ENCODE assay signal across 1 cellular context in the genomic region with DNA sequence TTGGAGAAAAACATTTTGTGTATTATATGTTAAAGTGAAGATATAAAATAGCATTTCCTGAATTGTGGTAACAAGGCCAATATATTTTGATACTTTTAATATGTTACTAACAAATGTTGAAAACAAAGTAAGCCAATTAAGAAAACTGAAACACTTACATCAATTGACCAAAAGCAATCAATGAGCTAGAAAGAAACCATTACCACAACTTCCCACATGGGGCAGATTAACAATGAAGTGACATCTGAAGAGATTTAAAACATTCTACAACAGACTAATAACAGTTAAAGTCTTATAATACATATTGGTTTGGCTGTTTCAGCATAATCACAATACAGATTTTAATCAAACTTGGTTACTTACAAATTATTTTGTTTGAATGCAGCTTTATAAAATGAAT.
TF ChIP-seq lines count a peak whose summit lies in the region.

No MANE protein-coding gene starts in this region.

TF ChIP-seq in GM12878, 131 proteins besides CTCF, POLR2A, EP300 and RAD21:
- TF ChIP-seq FOXM1 (IDR thresholded peaks at IDR 0.05; ENCODE audit: low read depth, low read length) (no peak), MYB (IDR thresholded peaks at IDR 0.05; ENCODE audit: borderline replicate concordance, low read depth, low read length) (no peak), RELA (IDR thresholded peaks at IDR 0.05; ENCODE audit: borderline replicate concordance, partially characterized antibody) (no peak), POU2F2 (IDR thresholded peaks at IDR 0.05; ENCODE audit: borderline replicate concordance, low read depth, low read length) (no peak), TCF3 (IDR thresholded peaks at IDR 0.05; ENCODE audit: borderline replicate concordance, insufficient read depth, low read depth, low read length) (no peak), GATAD2B (conservative IDR thresholded peaks at IDR 0.05; ENCODE audit: low read depth) (no peak), MTA2 (IDR thresholded peaks at IDR 0.05; ENCODE audit: low read depth) (peak; percentile 91), HDAC2 (IDR thresholded peaks at IDR 0.05) (no peak), NFYA (IDR thresholded peaks at IDR 0.05; ENCODE audit: borderline replicate concordance, low read depth, low read length) (no peak), YY1 (IDR thresholded peaks at IDR 0.05; ENCODE audit: low read depth, low read length) (no peak), BRCA1 (IDR thresholded peaks at IDR 0.05; ENCODE audit: low read depth, low read length) (no peak), ZNF217 (IDR thresholded peaks at IDR 0.05) (no peak), ATF7 (IDR thresholded peaks at IDR 0.05; ENCODE audit: low read depth) (peak; percentile 18; the same call in 1 of the 2 replicates), BCL11A (IDR thresholded peaks at IDR 0.05; ENCODE audit: low read depth, low read length) (0 out of 2 replicates have a peak, but pooled peaks have one; percentile 34), JUND (IDR thresholded peaks at IDR 0.05; ENCODE audit: low read depth, low read length) (no peak), SUZ12 (IDR thresholded peaks at IDR 0.05; ENCODE audit: unreplicated experiment) (no peak), NR2C1 (IDR thresholded peaks at IDR 0.05) (no peak)
- TF ChIP-seq, protein P1, sequence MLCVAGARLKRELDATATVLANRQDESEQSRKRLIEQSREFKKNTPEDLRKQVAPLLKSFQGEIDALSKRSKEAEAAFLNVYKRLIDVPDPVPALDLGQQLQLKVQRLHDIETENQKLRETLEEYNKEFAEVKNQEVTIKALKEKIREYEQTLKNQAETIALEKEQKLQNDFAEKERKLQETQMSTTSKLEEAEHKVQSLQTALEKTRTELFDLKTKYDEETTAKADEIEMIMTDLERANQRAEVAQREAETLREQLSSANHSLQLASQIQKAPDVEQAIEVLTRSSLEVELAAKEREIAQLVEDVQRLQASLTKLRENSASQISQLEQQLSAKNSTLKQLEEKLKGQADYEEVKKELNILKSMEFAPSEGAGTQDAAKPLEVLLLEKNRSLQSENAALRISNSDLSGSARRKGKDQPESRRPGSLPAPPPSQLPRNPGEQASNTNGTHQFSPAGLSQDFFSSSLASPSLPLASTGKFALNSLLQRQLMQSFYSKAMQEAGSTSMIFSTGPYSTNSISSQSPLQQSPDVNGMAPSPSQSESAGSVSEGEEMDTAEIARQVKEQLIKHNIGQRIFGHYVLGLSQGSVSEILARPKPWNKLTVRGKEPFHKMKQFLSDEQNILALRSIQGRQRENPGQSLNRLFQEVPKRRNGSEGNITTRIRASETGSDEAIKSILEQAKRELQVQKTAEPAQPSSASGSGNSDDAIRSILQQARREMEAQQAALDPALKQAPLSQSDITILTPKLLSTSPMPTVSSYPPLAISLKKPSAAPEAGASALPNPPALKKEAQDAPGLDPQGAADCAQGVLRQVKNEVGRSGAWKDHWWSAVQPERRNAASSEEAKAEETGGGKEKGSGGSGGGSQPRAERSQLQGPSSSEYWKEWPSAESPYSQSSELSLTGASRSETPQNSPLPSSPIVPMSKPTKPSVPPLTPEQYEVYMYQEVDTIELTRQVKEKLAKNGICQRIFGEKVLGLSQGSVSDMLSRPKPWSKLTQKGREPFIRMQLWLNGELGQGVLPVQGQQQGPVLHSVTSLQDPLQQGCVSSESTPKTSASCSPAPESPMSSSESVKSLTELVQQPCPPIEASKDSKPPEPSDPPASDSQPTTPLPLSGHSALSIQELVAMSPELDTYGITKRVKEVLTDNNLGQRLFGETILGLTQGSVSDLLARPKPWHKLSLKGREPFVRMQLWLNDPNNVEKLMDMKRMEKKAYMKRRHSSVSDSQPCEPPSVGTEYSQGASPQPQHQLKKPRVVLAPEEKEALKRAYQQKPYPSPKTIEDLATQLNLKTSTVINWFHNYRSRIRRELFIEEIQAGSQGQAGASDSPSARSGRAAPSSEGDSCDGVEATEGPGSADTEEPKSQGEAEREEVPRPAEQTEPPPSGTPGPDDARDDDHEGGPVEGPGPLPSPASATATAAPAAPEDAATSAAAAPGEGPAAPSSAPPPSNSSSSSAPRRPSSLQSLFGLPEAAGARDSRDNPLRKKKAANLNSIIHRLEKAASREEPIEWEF (IDR thresholded peaks at IDR 0.05; ENCODE audit: insufficient replicate concordance, low read depth, low read length) = no peak
- TF ChIP-seq, protein P2, sequence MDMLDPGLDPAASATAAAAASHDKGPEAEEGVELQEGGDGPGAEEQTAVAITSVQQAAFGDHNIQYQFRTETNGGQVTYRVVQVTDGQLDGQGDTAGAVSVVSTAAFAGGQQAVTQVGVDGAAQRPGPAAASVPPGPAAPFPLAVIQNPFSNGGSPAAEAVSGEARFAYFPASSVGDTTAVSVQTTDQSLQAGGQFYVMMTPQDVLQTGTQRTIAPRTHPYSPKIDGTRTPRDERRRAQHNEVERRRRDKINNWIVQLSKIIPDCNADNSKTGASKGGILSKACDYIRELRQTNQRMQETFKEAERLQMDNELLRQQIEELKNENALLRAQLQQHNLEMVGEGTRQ (IDR thresholded peaks at IDR 0.05; ENCODE audit: borderline replicate concordance, low read depth, low read length) = no peak
TF ChIP-seq in GM12878: peak in this region for 3.
